Comparison of ENCODE assay signal across 8 cellular contexts in genomic region chr2:96408631-96409542, GRCh38.
A peak's percentile ranks its signal among the peaks of the same experiment; 100 is the strongest.
DNase-seq lines count a peak whose midpoint lies in the region; ATAC-seq and TF ChIP-seq lines count a peak whose summit lies in the region.

No MANE protein-coding gene starts in this region.

- H3K4me1 ChIP-seq in body of pancreas: peaks cover 53% of the 10 kb centered on the region
- no peaks in the 10 kb centered on the region for H3K4me1 ChIP-seq in right lobe of liver

- H3K36me3 ChIP-seq in body of pancreas (replicated peaks in 1 of 2; ENCODE audit: insufficient read depth in 1 of 2, low read depth in 2 of 2) (no peaks in the 10 kb centered on the region), right lobe of liver (no peaks in the 10 kb centered on the region)

- H3K9me3 ChIP-seq in body of pancreas (no peaks in the 10 kb centered on the region), right lobe of liver (no peaks in the 10 kb centered on the region)

- peak overlapping the region; percentile 40 to 82 (median 72) for H3K27ac ChIP-seq in body of pancreas
- H3K27ac ChIP-seq in right lobe of liver: no peak overlapping the region

- 29 to 35% methylated on average over 14 of the region's 14 CpGs for WGBS in body of pancreas, 2 donors
- WGBS in right lobe of liver (ENCODE audit: insufficient coverage, low coverage, low lambda C conversion rate, missing lambda C conversion rate): 52% methylated on average over 12 of the region's 14 CpGs

- H3K27ac Mint-ChIP-seq in natural killer cell: peak overlapping the region; percentile 14 to 76
- H3K27ac Mint-ChIP-seq in natural killer cell treated with Interleukin-12 subunit alpha and Interleukin-12 subunit beta and Interleukin-15 and Interleukin-18, amount 100 ng/mL, for 72 hours: peak overlapping the region in 1 of 2 donors; percentile 65

- DNase-seq in natural killer cell (no peak), body of pancreas (peak; percentile 59 to 74 (median 70)), right lobe of liver (no peak), DMS153 (lab: John Stamatoyannopoulos, UW) (no peak), NCI-H774 (lab: John Stamatoyannopoulos, UW) (no peak), NCI-H524 treated with DMSO at 0.1 percent for 48 hours (lab: John Stamatoyannopoulos, UW) (no peak)
- no peak for DNase-seq in natural killer cell treated with Interleukin-12 subunit alpha and Interleukin-12 subunit beta and Interleukin-15 and Interleukin-18, amount 100 ng/mL, for 72 hours (ENCODE audit: low spot score)

- H3K4me1 Mint-ChIP-seq in natural killer cell: peaks cover 20 to 22% of the 10 kb centered on the region in 2 donors
- peaks cover 16 to 17% of the 10 kb centered on the region in 2 donors for H3K4me1 Mint-ChIP-seq in natural killer cell treated with Interleukin-12 subunit alpha and Interleukin-12 subunit beta and Interleukin-15 and Interleukin-18, amount 100 ng/mL, for 72 hours (ENCODE audit: low read depth in 2 of 2)

- H3K27me3 ChIP-seq in body of pancreas (no peaks in the 10 kb centered on the region), right lobe of liver (no peaks in the 10 kb centered on the region)

- H3K9me3 Mint-ChIP-seq in natural killer cell: no peaks in the 10 kb centered on the region
- H3K9me3 Mint-ChIP-seq in natural killer cell treated with Interleukin-12 subunit alpha and Interleukin-12 subunit beta and Interleukin-15 and Interleukin-18, amount 100 ng/mL, for 72 hours: no peaks in the 10 kb centered on the region

- H3K27me3 Mint-ChIP-seq in natural killer cell (ENCODE audit: low read depth in 2 of 2): no peaks in the 10 kb centered on the region
- no peaks in the 10 kb centered on the region for H3K27me3 Mint-ChIP-seq in natural killer cell treated with Interleukin-12 subunit alpha and Interleukin-12 subunit beta and Interleukin-15 and Interleukin-18, amount 100 ng/mL, for 72 hours

- H3K4me3 Mint-ChIP-seq in natural killer cell: no peak overlapping the region
- no peak overlapping the region for H3K4me3 Mint-ChIP-seq in natural killer cell treated with Interleukin-12 subunit alpha and Interleukin-12 subunit beta and Interleukin-15 and Interleukin-18, amount 100 ng/mL, for 72 hours

- ATAC-seq in natural killer cell (no peak), body of pancreas (peak; percentile 66), right lobe of liver (peak in 3 of 4 donors; percentile 6 to 35 (median 18)), GM21447 (IDR thresholded peaks at IDR 0.05; ENCODE audit: unreplicated experiment) (no peak)
- ATAC-seq in natural killer cell treated with Interleukin-12 subunit alpha and Interleukin-12 subunit beta and Interleukin-15 and Interleukin-18, amount 100 ng/mL, for 72 hours: no peak

- peak in 2 of 3 donors; percentile 48 to 65 for TF ChIP-seq POLR2A in body of pancreas (IDR thresholded peaks at IDR 0.05)
- no peak for TF ChIP-seq POLR2A in right lobe of liver (IDR thresholded peaks at IDR 0.05)

- TF ChIP-seq CTCF in natural killer cell (IDR thresholded peaks at IDR 0.05) (no peak), body of pancreas (IDR thresholded peaks at IDR 0.05) (no peak), right lobe of liver (IDR thresholded peaks at IDR 0.05) (no peak)

- no peak overlapping the region for H3K4me3 ChIP-seq in body of pancreas
- no peak overlapping the region for H3K4me3 ChIP-seq in right lobe of liver

- intact Hi-C loops in natural killer cell (cut with micrococcal nuclease): no loop called here
- intact Hi-C loops in body of pancreas (cut with DNase I): no loop called here
- intact Hi-C loops in right lobe of liver (cut with DNase I): loop anchor here (5.0 kb wide), 1 partner anchor 98 kb away; the partner anchor contains the start of gene NEURL3 (in 2 of the 2)

- no peaks in the 10 kb centered on the region for H3K36me3 Mint-ChIP-seq in natural killer cell
- H3K36me3 Mint-ChIP-seq in natural killer cell treated with Interleukin-12 subunit alpha and Interleukin-12 subunit beta and Interleukin-15 and Interleukin-18, amount 100 ng/mL, for 72 hours: no peaks in the 10 kb centered on the region

Comparison
In these comparisons a context has a peak if more than half of its experiments do, and no peak if none do; other contexts are left out.
1. ATAC-seq: peak in body of pancreas (single experiment) and right lobe of liver (3 of 4); none in natural killer cell (0 of 3), natural killer cell treated with Interleukin-12 subunit alpha and Interleukin-12 subunit beta and Interleukin-15 and Interleukin-18, amount 100 ng/mL, for 72 hours (0 of 2) and GM21447 (single experiment).
2. DNase-seq: peak in body of pancreas (4 of 4); none in natural killer cell (single experiment), natural killer cell treated with Interleukin-12 subunit alpha and Interleukin-12 subunit beta and Interleukin-15 and Interleukin-18, amount 100 ng/mL, for 72 hours (single experiment), right lobe of liver (0 of 3), DMS153 (single experiment), NCI-H774 (single experiment) and NCI-H524 treated with DMSO at 0.1 percent for 48 hours (single experiment).
3. H3K27ac ChIP-seq: peak in body of pancreas (4 of 4); none in right lobe of liver (0 of 3).
4. intact Hi-C loops: an anchor here in right lobe of liver (5.0 kb wide); none called in natural killer cell and body of pancreas.